ENCODE assay signal across 38 cellular contexts in the genomic region with DNA sequence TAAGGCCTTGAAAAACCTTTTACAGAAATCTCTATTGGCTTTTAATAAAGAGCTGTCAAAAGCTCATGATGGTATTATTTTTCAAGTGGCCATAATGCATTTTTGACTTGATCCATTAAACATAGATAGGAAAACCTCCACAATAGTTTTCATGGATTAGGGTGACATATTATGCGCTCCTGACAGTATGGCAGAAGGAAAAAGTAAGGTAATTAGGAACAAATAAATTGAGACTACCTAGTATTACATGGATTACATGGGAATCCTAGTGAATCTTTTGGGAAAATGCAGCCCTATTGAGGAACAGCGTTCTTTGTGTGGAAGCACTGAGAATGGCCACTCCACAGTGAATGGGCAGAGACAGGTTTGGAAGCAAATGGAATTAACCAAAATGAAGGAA.
"Had no signal": no experiment of that assay in that cellular context is flagged by ENCODE, and none has a peak within 500 bp of the region (broad histone marks: within the 10 kb centered on the region; RNA-seq: fewer than 3 reads in every experiment).

No MANE protein-coding gene starts in this region.

- DNase-seq: activated B cell treated with CpG ODN at 0.5 μM for 24 hours; activated CD4-positive, alpha-beta memory T cell treated with anti-CD3 and anti-CD28 coated beads for 36 hours; activated CD4-positive, alpha-beta T cell treated with anti-CD3 and anti-CD28 coated beads for 4 hours; activated CD4-positive, alpha-beta T cell treated with anti-CD3 and anti-CD28 coated beads, Interleukin-2, amount 10 ng/mL, durations not matched to agents 24 days and 14 days; activated CD4-positive, alpha-beta T cell treated with anti-CD3 and anti-CD28 coated beads, Interleukin-2, amount 50 U/mL, for 1 hour; activated CD4-positive, alpha-beta T cell treated with anti-CD3 and anti-CD28 coated beads, Interleukin-2, amount 50 U/mL, for 4 hours; activated CD4-positive, CD25-positive, alpha-beta regulatory T cell treated with anti-CD3 and anti-CD28 coated beads, Interleukin-2, amount 50 U/mL, for 72 hours; activated CD8-positive, alpha-beta memory T cell treated with anti-CD3 and anti-CD28 coated beads, Interleukin-2, amount 50 U/mL, for 4 hours; activated CD8-positive, alpha-beta T cell treated with anti-CD3 and anti-CD28 coated beads for 36 hours; activated effector memory CD4-positive, alpha-beta T cell treated with anti-CD3 and anti-CD28 coated beads, Interleukin-2, amount 50 U/mL, for 16 hours; activated gamma-delta T cell treated with Interleukin-2 at 50 U/mL for 16 hours; activated naive CD4-positive, alpha-beta T cell; activated naive CD4-positive, alpha-beta T cell treated with anti-CD3 and anti-CD28 coated beads for 36 hours; activated naive CD4-positive, alpha-beta T cell treated with anti-CD3 and anti-CD28 coated beads, Interleukin-2, amount 50 U/mL, for 16 hours; activated naive CD8-positive, alpha-beta T cell treated with anti-CD3 and anti-CD28 coated beads for 36 hours; activated T-cell treated with anti-CD3 and anti-CD28 coated beads for 4 hours; activated T-cell treated with anti-CD3 and anti-CD28 coated beads, Interleukin-2, amount 50 U/mL, for 1 hour; activated T-cell treated with anti-CD3 and anti-CD28 coated beads, Interleukin-2, amount 50 U/mL, for 4 hours; activated T-cell treated with anti-CD3 and anti-CD28 coated beads, Interleukin-2, amount 50 U/mL, for 72 hours; adrenal gland; amniotic stem cell; aorta; caudate nucleus; SW 1271; T-helper 1 cell; T-helper 2 cell; T-helper 9 cell had no signal

- H3K9me3 ChIP-seq: adrenal gland had no signal

- H3K4me3 Mint-ChIP-seq: activated B cell treated with CpG ODN at 0.5 μM for 24 hours; activated CD4-positive, alpha-beta memory T cell treated with anti-CD3 and anti-CD28 coated beads for 36 hours; activated CD4-positive, alpha-beta T cell treated with anti-CD3 and anti-CD28 coated beads, Interleukin-2, amount 10 ng/mL, durations not matched to agents 24 days and 14 days; activated CD8-positive, alpha-beta T cell treated with anti-CD3 and anti-CD28 coated beads for 36 hours; activated naive CD4-positive, alpha-beta T cell treated with anti-CD3 and anti-CD28 coated beads for 36 hours; activated naive CD8-positive, alpha-beta T cell treated with anti-CD3 and anti-CD28 coated beads for 36 hours; activated T-cell treated with anti-CD3 and anti-CD28 coated beads, Interleukin-2, amount 50 U/mL, for 4 hours; activated T-cell treated with anti-CD3 and anti-CD28 coated beads, Interleukin-2, amount 50 U/mL, for 72 hours; activated T-helper 1 cell treated with anti-CD3 and anti-CD28 coated beads, Interleukin-12 subunit alpha, Interleukin-12 subunit beta, Interleukin-2, Interleukin-4 antibody, amounts not matched to agents 30 ng/mL and 10 ng/mL and 1 ng/mL, durations not matched to agents 14 hours and 24 hours and 36 hours; activated T-helper 17 cell treated with anti-CD3 and anti-CD28 coated beads, Interleukin-2, amount 50 U/mL, for 72 hours; brain; central memory CD8-positive, alpha-beta T cell; T-helper 1 cell treated with Interleukin-12 subunit alpha and Interleukin-12 subunit beta and Interleukin-4 antibody, amounts not matched to agents 30 μg/mL and 1 μg/mL, for 36 hours; T-helper 2 cell treated with Interferon-gamma antibody and Interleukin-4, amounts not matched to agents 5 μg/mL and 100 μg/mL, for 36 hours had no signal

- H3K27me3 ChIP-seq: adrenal gland, cardiac muscle cell had no signal

- H3K4me3 ChIP-seq: adrenal gland, cardiac muscle cell had no signal

- FAIRE-seq: bronchial epithelial cell, TTC549 had no signal

- H3K27ac ChIP-seq: adrenal gland, cardiac muscle cell, VCaP had no signal

- H3K36me3 Mint-ChIP-seq: activated CD4-positive, alpha-beta memory T cell treated with anti-CD3 and anti-CD28 coated beads for 36 hours; activated naive CD4-positive, alpha-beta T cell treated with anti-CD3 and anti-CD28 coated beads, Interleukin-2, amount 50 U/mL, for 72 hours; activated naive CD8-positive, alpha-beta T cell treated with anti-CD3 and anti-CD28 coated beads for 36 hours; brain had no signal

- H3K27ac Mint-ChIP-seq: activated B cell treated with CpG ODN at 0.5 μM for 24 hours; activated CD4-positive, alpha-beta memory T cell treated with anti-CD3 and anti-CD28 coated beads for 36 hours; activated CD4-positive, alpha-beta T cell treated with anti-CD3 and anti-CD28 coated beads, Interleukin-2, amount 10 ng/mL, durations not matched to agents 24 days and 14 days; activated CD8-positive, alpha-beta T cell treated with anti-CD3 and anti-CD28 coated beads for 36 hours; activated naive CD4-positive, alpha-beta T cell treated with anti-CD3 and anti-CD28 coated beads for 36 hours; activated naive CD4-positive, alpha-beta T cell treated with anti-CD3 and anti-CD28 coated beads, Interleukin-2, amount 50 U/mL, for 72 hours; activated naive CD8-positive, alpha-beta T cell treated with anti-CD3 and anti-CD28 coated beads for 36 hours; activated T-cell treated with anti-CD3 and anti-CD28 coated beads, Interleukin-2, amount 50 U/mL, for 72 hours; activated T-helper 1 cell treated with anti-CD3 and anti-CD28 coated beads, Interleukin-12 subunit alpha, Interleukin-12 subunit beta, Interleukin-2, Interleukin-4 antibody, amounts not matched to agents 30 ng/mL and 10 ng/mL and 1 ng/mL, durations not matched to agents 14 hours and 24 hours and 36 hours; activated T-helper 17 cell treated with anti-CD3 and anti-CD28 coated beads, Interleukin-2, amount 50 U/mL, for 72 hours; T-helper 1 cell treated with Interleukin-12 subunit alpha and Interleukin-12 subunit beta and Interleukin-4 antibody, amounts not matched to agents 30 μg/mL and 1 μg/mL, for 36 hours; T-helper 2 cell treated with Interferon-gamma antibody and Interleukin-4, amounts not matched to agents 5 μg/mL and 100 μg/mL, for 36 hours had no signal

- H3K4me1 Mint-ChIP-seq: activated B cell treated with CpG ODN at 0.5 μM for 24 hours; activated CD4-positive, alpha-beta T cell treated with anti-CD3 and anti-CD28 coated beads, Interleukin-2, amount 10 ng/mL, durations not matched to agents 24 days and 14 days; activated naive CD8-positive, alpha-beta T cell treated with anti-CD3 and anti-CD28 coated beads for 36 hours; activated T-helper 17 cell treated with anti-CD3 and anti-CD28 coated beads, Interleukin-2, amount 50 U/mL, for 72 hours; central memory CD8-positive, alpha-beta T cell had no signal

- H3K4me1 ChIP-seq: adrenal gland had no signal

- H3K36me3 ChIP-seq: adrenal gland, cardiac muscle cell had no signal

- H3K9me3 Mint-ChIP-seq: activated CD4-positive, alpha-beta memory T cell treated with anti-CD3 and anti-CD28 coated beads for 36 hours; activated CD4-positive, alpha-beta T cell treated with anti-CD3 and anti-CD28 coated beads, Interleukin-2, amount 10 ng/mL, durations not matched to agents 24 days and 14 days; activated CD8-positive, alpha-beta T cell treated with anti-CD3 and anti-CD28 coated beads for 36 hours; activated naive CD4-positive, alpha-beta T cell treated with anti-CD3 and anti-CD28 coated beads for 36 hours; activated naive CD4-positive, alpha-beta T cell treated with anti-CD3 and anti-CD28 coated beads, Interleukin-2, amount 50 U/mL, for 72 hours; activated naive CD8-positive, alpha-beta T cell treated with anti-CD3 and anti-CD28 coated beads for 36 hours; activated T-cell treated with anti-CD3 and anti-CD28 coated beads, Interleukin-2, amount 50 U/mL, for 4 hours; activated T-cell treated with anti-CD3 and anti-CD28 coated beads, Interleukin-2, amount 50 U/mL, for 72 hours; activated T-helper 1 cell treated with anti-CD3 and anti-CD28 coated beads, Interleukin-12 subunit alpha, Interleukin-12 subunit beta, Interleukin-2, Interleukin-4 antibody, amounts not matched to agents 30 ng/mL and 10 ng/mL and 1 ng/mL, durations not matched to agents 14 hours and 24 hours and 36 hours; activated T-helper 17 cell treated with anti-CD3 and anti-CD28 coated beads, Interleukin-2, amount 50 U/mL, for 72 hours; brain; central memory CD8-positive, alpha-beta T cell; T-helper 1 cell treated with Interleukin-12 subunit alpha and Interleukin-12 subunit beta and Interleukin-4 antibody, amounts not matched to agents 30 μg/mL and 1 μg/mL, for 36 hours; T-helper 2 cell treated with Interferon-gamma antibody and Interleukin-4, amounts not matched to agents 5 μg/mL and 100 μg/mL, for 36 hours had no signal

- H3K27me3 Mint-ChIP-seq: activated B cell treated with CpG ODN at 0.5 μM for 24 hours; activated CD4-positive, alpha-beta T cell treated with anti-CD3 and anti-CD28 coated beads, Interleukin-2, amount 10 ng/mL, durations not matched to agents 24 days and 14 days; activated CD8-positive, alpha-beta T cell treated with anti-CD3 and anti-CD28 coated beads for 36 hours; brain; central memory CD8-positive, alpha-beta T cell had no signal
